ENCODE assay signal across 8 cellular contexts in the genomic region with DNA sequence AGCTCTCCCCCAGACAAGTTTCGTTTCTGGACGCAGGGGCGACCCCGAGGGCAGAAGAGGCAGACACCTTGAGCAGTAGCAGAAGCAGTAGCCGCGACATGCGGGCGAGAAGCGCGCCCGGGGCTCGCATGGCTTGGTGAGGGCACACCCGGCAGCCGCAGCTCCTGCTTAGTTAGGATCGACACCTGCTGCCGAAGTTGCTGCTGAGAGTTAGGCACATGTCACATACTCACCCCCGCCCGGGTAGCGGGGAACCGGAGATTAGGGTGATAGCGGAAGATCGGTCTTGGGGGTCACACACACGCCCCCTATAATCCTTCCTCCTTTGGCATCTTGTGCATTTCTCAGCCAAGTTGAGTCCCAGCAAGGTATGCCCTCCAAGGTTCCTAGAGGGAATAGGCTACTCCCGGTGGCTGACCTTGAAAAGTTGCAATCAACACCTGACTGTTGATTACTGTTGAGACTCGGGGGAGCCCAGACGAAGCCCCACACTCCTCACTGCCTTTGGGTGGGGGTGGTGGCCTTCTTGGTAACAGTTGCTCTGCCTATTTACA. TPM values are rescaled to one million over a fixed set of nuclear protein-coding genes. Genes with fewer than 3 reads are reported as not detected.
DNase-seq lines count a peak whose midpoint lies in the region; ATAC-seq, FAIRE-seq and TF ChIP-seq lines count a peak whose summit lies in the region.

No MANE protein-coding gene starts in this region.

- TF ChIP-seq POLR2A in K562 (conservative IDR thresholded peaks at IDR 0.05) = no peak

- whole genome bisulfite sequencing in K562 (ENCODE audit: insufficient coverage, low coverage, missing lambda C conversion rate) = 47% methylated on average over 25 of the region's 26 CpGs

- in situ Hi-C loops in K562 (cut with MboI) = no loop called here

- no peak for FAIRE-seq in K562 (lab: Jason Lieb, UNC)

- no peak overlapping the region for H3K27ac ChIP-seq in K562 (ENCODE audit: extremely low read depth, low read depth, low read length)

- H3K4me2 ChIP-seq in K562 (ENCODE audit: insufficient read depth, low read length) = peak overlapping the region; percentile 79

- no peaks in the 10 kb centered on the region for H3K9me3 ChIP-seq in K562 (replicated peaks; ENCODE audit: control insufficient read depth, insufficient read depth, low read depth, low read length)

- peaks cover 15 to 20% of the 10 kb centered on the region in 2 experiments for H3K27me3 ChIP-seq in K562 (ENCODE audit: control insufficient read depth in 2 of 2, insufficient read depth in 2 of 2, low read length in 2 of 2)

- peaks cover 0 to 19% of the 10 kb centered on the region in 2 experiments; a peak in 2 of 5 replicates for H3K4me1 ChIP-seq in K562 (replicated peaks in 1 of 2; ENCODE audit: control insufficient read depth in 2 of 2, insufficient read depth in 2 of 2, low read length in 2 of 2)

- ATAC-seq in GM21529 (IDR thresholded peaks at IDR 0.05; ENCODE audit: unreplicated experiment) (peak; percentile 37), K562 (no peak), GM18520 (IDR thresholded peaks at IDR 0.05; ENCODE audit: unreplicated experiment) (no peak), HG03520 (IDR thresholded peaks at IDR 0.05; ENCODE audit: unreplicated experiment) (no peak)

- no peak overlapping the region; a peak in 1 of 4 replicates for H3K9ac ChIP-seq in K562 (ENCODE audit: insufficient read depth in 1 of 2, low read depth in 2 of 2, low read length in 2 of 2)

- no peak for TF ChIP-seq RAD21 in K562 (CRISPR knock-in tag; conservative IDR thresholded peaks at IDR 0.05 in 1 of 2, IDR thresholded peaks at IDR 0.05 in 1 of 2)

- TF ChIP-seq EP300 in K562 (IDR thresholded peaks at IDR 0.05; ENCODE audit: low read length) = no peak

- intact Hi-C loops in K562 (cut with micrococcal nuclease) = no loop called here

- peak overlapping the region; percentile 47; the same call in 1 of the 2 replicates for H3K4me3 ChIP-seq in K562

- no peak for TF ChIP-seq CTCF in K562 (IDR thresholded peaks at IDR 0.05 in 2 of 3, conservative IDR thresholded peaks at IDR 0.05 in 1 of 3; ENCODE audit: insufficient read depth in 2 of 3, low read depth in 1 of 3, low read length in 3 of 3)

- POLR2A ChIA-PET in K562 (lab: Yijun Ruan, JAX) = interaction anchor here (0.6 kb wide), 1 partner anchor 55 kb away, joined by 3 read pairs; no protein-coding TSS in a partner anchor

- no peaks in the 10 kb centered on the region for H3K9me1 ChIP-seq in K562 (ENCODE audit: control insufficient read depth, insufficient read depth, low read length)

- H4K20me1 ChIP-seq in K562 (replicated peaks; ENCODE audit: control insufficient read depth, insufficient read depth, low read length) = no peaks in the 10 kb centered on the region

- no peaks in the 10 kb centered on the region for H3K79me2 ChIP-seq in K562 (ENCODE audit: control insufficient read depth, insufficient read depth, low read length)

- CTCF ChIA-PET in K562 (lab: Yijun Ruan, JAX; ENCODE audit: low intra/inter-chr PET ratio) = no interaction called here

- DNase-seq in DMS53 (lab: John Stamatoyannopoulos, UW) (peak; percentile 76), NCI-H2171 (lab: John Stamatoyannopoulos, UW) (peak; percentile 6), K562 (ENCODE audit: extremely low read depth in 1 of 4, low spot score in 3 of 4) (no peak), iPS-NIHi11 (ENCODE audit: low spot score) (peak; percentile 47)
- peak; percentile 15 for DNase-seq in stimulated activated CD4-positive, alpha-beta T cell treated with anti-CD3 and anti-CD28 coated beads, Interleukin-1b, Interleukin-23, amount 100 ng/mL, for 48 hours

- peak overlapping the region; percentile 90 for H2AFZ ChIP-seq in K562 (ENCODE audit: low read depth, low read length)

- H3K36me3 ChIP-seq in K562 (ENCODE audit: control insufficient read depth, insufficient read depth, low read length) = no peaks in the 10 kb centered on the region

- BruUV-seq in K562 (replicated peaks; lab: Mats Ljungman, UMichigan) = no TSS peak

TF ChIP-seq in K562, 482 proteins besides CTCF, POLR2A, EP300 and RAD21:
- TF ChIP-seq NUFIP1 (IDR thresholded peaks at IDR 0.05; ENCODE audit: partially characterized antibody) (no peak), FOS (IDR thresholded peaks at IDR 0.05; ENCODE audit: extremely low read depth, insufficient read length) (no peak), SAFB2 (IDR thresholded peaks at IDR 0.05; ENCODE audit: borderline replicate concordance, low read depth, low read length, severe bottlenecking) (no peak)
- TF ChIP-seq, protein P1, sequence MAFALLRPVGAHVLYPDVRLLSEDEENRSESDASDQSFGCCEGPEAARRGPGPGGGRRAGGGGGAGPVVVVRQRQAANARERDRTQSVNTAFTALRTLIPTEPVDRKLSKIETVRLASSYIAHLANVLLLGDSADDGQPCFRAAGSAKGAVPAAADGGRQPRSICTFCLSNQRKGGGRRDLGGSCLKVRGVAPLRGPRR (CRISPR knock-in tag; IDR thresholded peaks at IDR 0.05) = no peak

RNA-seq across cellular contexts. Expression of gene GPR37, which starts 0.7 kb away (rescaled TPM):
- not detected in 2 replicates for total RNA-seq in K562 (2011; cell fraction: chromatin; rRNA removed; ENCODE audit: low replicate concordance)
- not detected in 2 replicates for total RNA-seq in K562 (2011; cell fraction: nucleolus; rRNA removed)
- total RNA-seq in K562 (2011; cell fraction: nucleoplasm; rRNA removed) = not detected in 2 replicates
- total RNA-seq in K562 (2014; rRNA removed) = not detected in 2 replicates
- not detected in 2 replicates for total RNA-seq in K562 (2014; rRNA removed; fragmentation: Illumina TruSeq; extraction: Trizol)
- total RNA-seq in K562 (2015; rRNA removed; fragmentation: Illumina TruSeq; extraction: Trizol) = not detected in 2 replicates
- total RNA-seq in K562 (2021) = 0.07 TPM in 1 of 2 replicates, not detected in the other
- not detected in 2 replicates for polyA plus RNA-seq in K562 (2011; rRNA removed)
- polyA plus RNA-seq in K562 (2011; cell fraction: cytosol; rRNA removed) = not detected in 2 replicates
- not detected in 2 replicates for polyA plus RNA-seq in K562 (2011; cell fraction: nucleus; rRNA removed)
- 0.03 and 0.07 TPM in 2 replicates for polyA plus RNA-seq in K562 (2012)
- polyA plus RNA-seq in K562 (2014; fragmentation: Illumina TruSeq; extraction: Trizol) = not detected in 2 replicates
- polyA plus RNA-seq in K562 (2014; fragmentation: Nextera tagmentation; extraction: Ambion mirVana) = not detected
- polyA plus RNA-seq in K562 (2014; rRNA removed) = 0.03 TPM in 1 of 2 replicates, not detected in the other
- not detected in 2 replicates for polyA minus RNA-seq in K562 (2011; rRNA and poly(A)+ RNA removed)
- polyA minus RNA-seq in K562 (2011; cell fraction: cytosol; rRNA and poly(A)+ RNA removed) = not detected in 2 replicates
- polyA minus RNA-seq in K562 (2011; cell fraction: nucleus; rRNA and poly(A)+ RNA removed) = not detected in 2 replicates

Comparison
In these comparisons a context has a peak if more than half of its experiments do, and no peak if none do; other contexts are left out.
1. DNase-seq: peak in DMS53 (single experiment), NCI-H2171 (single experiment), iPS-NIHi11 (single experiment) and stimulated activated CD4-positive, alpha-beta T cell treated with anti-CD3 and anti-CD28 coated beads, Interleukin-1b, Interleukin-23, amount 100 ng/mL, for 48 hours (single experiment); none in K562 (0 of 4).